Comparison of ENCODE assay signal across 16 cellular contexts in the genomic region with DNA sequence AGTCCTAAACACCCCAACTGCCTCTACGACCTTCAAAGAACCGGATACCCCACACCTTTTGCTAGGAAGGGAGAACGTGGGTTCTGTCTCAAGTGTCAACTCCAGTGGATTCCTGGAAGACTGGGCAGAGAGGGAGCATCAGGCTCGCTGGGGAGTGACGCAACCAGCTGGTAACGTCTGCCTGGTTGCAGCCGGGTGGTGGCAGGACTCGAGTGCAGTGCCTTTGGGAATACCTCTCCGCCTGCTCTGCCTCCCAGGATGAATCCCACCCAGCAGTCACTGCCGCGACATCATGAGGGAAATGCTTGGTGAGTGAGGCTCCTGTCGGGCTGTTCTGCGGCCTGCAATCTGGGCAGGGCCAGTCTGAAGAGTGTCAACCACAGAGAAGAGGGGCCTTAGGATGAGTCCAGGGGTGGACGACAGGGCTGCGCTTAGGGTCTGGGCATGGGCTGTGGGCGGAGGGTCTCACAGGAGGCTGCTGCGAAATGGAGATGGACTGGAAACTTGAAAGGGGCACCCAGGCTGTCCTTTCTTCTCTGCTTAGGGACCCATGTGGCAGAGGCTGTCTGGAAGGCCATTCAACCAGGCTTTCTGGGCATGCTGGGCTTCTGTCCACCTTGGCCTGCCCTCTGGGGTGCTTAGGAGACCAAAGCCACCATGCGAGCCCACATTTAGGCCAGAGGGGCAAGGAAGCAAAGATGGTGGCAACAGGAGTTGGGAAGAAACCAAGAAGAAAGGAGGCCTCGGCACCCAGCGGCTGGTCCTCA. TPM values are rescaled to one million over a fixed set of nuclear protein-coding genes. Genes with fewer than 3 reads are reported as not detected.
DNase-seq lines count a peak whose midpoint lies in the region; ATAC-seq and TF ChIP-seq lines count a peak whose summit lies in the region.
"Had no signal": no experiment of that assay in that cellular context is flagged by ENCODE, and none has a peak within 500 bp of the region (broad histone marks: within the 10 kb centered on the region; RNA-seq: fewer than 3 reads in every experiment).

No MANE protein-coding gene starts in this region.

- in situ Hi-C loops in mammary epithelial cell (cut with MboI; ENCODE audit: low sequenced_read_pairs in 2 of 2): no loop called here

- H3K23ac ChIP-seq in trophoblast cell (ENCODE audit: low read length) (no peak overlapping the region), mesenchymal stem cell (ENCODE audit: low read length in 2 of 2) (no peak overlapping the region)

- H3K27ac ChIP-seq in breast epithelium (peak overlapping the region; percentile 45 to 75), mammary epithelial cell (ENCODE audit: insufficient read depth, low read depth, low read length) (no peak overlapping the region), trophoblast cell (ENCODE audit: low read depth, low read length) (no peak overlapping the region), uterus (peak overlapping the region; percentile 55 to 73), mesenchymal stem cell (ENCODE audit: low read length, poor library complexity, severe bottlenecking) (no peak overlapping the region)
- H3K27ac ChIP-seq: A549 had no signal

- H3K9ac ChIP-seq in mammary epithelial cell (ENCODE audit: insufficient read depth, low read length) (no peak overlapping the region), trophoblast cell (ENCODE audit: low read length) (no peak overlapping the region), mesenchymal stem cell (ENCODE audit: low read length) (no peak overlapping the region)

- H4K8ac ChIP-seq in trophoblast cell (ENCODE audit: low read depth, low read length) (no peak overlapping the region), mesenchymal stem cell (ENCODE audit: low read length) (no peak overlapping the region)

- 87% methylated on average over 10 of the region's 20 CpGs for WGBS in mammary epithelial cell (ENCODE audit: low coverage, missing lambda C conversion rate)
- no CpG with 5 or more reads among the region's 20 CpGs for WGBS in trophoblast cell (ENCODE audit: extremely low coverage, insufficient coverage, insufficient read length)
- WGBS in mesenchymal stem cell: 93% methylated on average over 20 of the region's 20 CpGs

- H2BK12ac ChIP-seq in trophoblast cell (ENCODE audit: low read length): no peak overlapping the region
- H2BK12ac ChIP-seq in mesenchymal stem cell (ENCODE audit: low read length in 2 of 2): peak overlapping the region in 1 of 2 experiments; percentile 23

- H4K12ac ChIP-seq in trophoblast cell (ENCODE audit: low read depth, low read length): no peak overlapping the region

- H3K9me3 ChIP-seq in breast epithelium (no peaks in the 10 kb centered on the region), mammary epithelial cell (replicated peaks; ENCODE audit: insufficient read depth, low read length) (no peaks in the 10 kb centered on the region), trophoblast cell (ENCODE audit: insufficient read depth, low read depth, low read length) (peaks cover 5% of the 10 kb centered on the region), uterus (no peaks in the 10 kb centered on the region), mesenchymal stem cell (ENCODE audit: control insufficient read depth, low read length) (no peaks in the 10 kb centered on the region)
- H3K9me3 ChIP-seq: A549 had no signal

- no peak overlapping the region for H2BK15ac ChIP-seq in mesenchymal stem cell (ENCODE audit: low read depth, poor library complexity, severe bottlenecking)

- H2AK5ac ChIP-seq in trophoblast cell (ENCODE audit: low read length) (no peak overlapping the region), mesenchymal stem cell (ENCODE audit: low read length, severe bottlenecking) (no peak overlapping the region)

- no peak overlapping the region for H3K18ac ChIP-seq in trophoblast cell (ENCODE audit: low read length)
- no peak overlapping the region for H3K18ac ChIP-seq in mesenchymal stem cell (ENCODE audit: low read depth in 1 of 2, low read length in 2 of 2)

- no peak for DNase-seq in breast epithelium (ENCODE audit: low spot score in 2 of 2)
- DNase-seq in mammary epithelial cell: no peak
- peak; percentile 63 for DNase-seq in left cardiac atrium
- no peak for DNase-seq in trophoblast cell
- DNase-seq in uterus: no peak
- DNase-seq in NCI-H82 (lab: John Stamatoyannopoulos, UW): no peak
- DNase-seq in mesenchymal stem cell: no peak
- DNase-seq: activated CD8-positive, alpha-beta memory T cell treated with anti-CD3 and anti-CD28 coated beads, Interleukin-2, amount 10 ng/mL, durations not matched to agents 7 days and 5 days; activated naive CD4-positive, alpha-beta T cell treated with Interleukin-2 at 50 U/mL for 16 hours; erythroblast; midbrain; stimulated activated CD4-positive, alpha-beta T cell treated with anti-CD3 and anti-CD28 coated beads, Interleukin-4, amount 100 ng/mL, for 1 hour had no signal

- H2BK5ac ChIP-seq in trophoblast cell (ENCODE audit: low read depth, low read length, poor library complexity) (no peak overlapping the region), mesenchymal stem cell (ENCODE audit: low read depth, low read length, poor library complexity, severe bottlenecking) (no peak overlapping the region)

- no peak overlapping the region for H2BK120ac ChIP-seq in trophoblast cell (ENCODE audit: insufficient read depth, low read length, poor library complexity)
- no peak overlapping the region for H2BK120ac ChIP-seq in mesenchymal stem cell (ENCODE audit: low read depth, low read length)

- no TSS peak for BruUV-seq in mammary epithelial cell (replicated peaks; lab: Mats Ljungman, UMichigan)

- ATAC-seq in left cardiac atrium (no peak), GM18502 (IDR thresholded peaks at IDR 0.05; ENCODE audit: poor library complexity, unreplicated experiment) (no peak)
- ATAC-seq: A549; activated CD8-positive, alpha-beta memory T cell treated with anti-CD3 and anti-CD28 coated beads, Interleukin-2, amount 10 ng/mL, durations not matched to agents 7 days and 5 days; SK-N-SH treated with all-trans-retinoic acid at 6 μM for 48 hours had no signal

- peak overlapping the region; percentile 0 for H4K91ac ChIP-seq in trophoblast cell (ENCODE audit: low read depth, low read length)
- H4K91ac ChIP-seq in mesenchymal stem cell (ENCODE audit: low read length): no peak overlapping the region

- H3K14ac ChIP-seq in trophoblast cell (ENCODE audit: low read length) (no peak overlapping the region), mesenchymal stem cell (ENCODE audit: low read length in 2 of 2) (no peak overlapping the region)

- H3K4me3 ChIP-seq in breast epithelium (no peak overlapping the region), mammary epithelial cell (replicated peaks in 1 of 3; ENCODE audit: insufficient read depth in 1 of 3, low read depth in 2 of 3, low read length in 3 of 3) (no peak overlapping the region), trophoblast cell (ENCODE audit: low read depth, low read length) (no peak overlapping the region), uterus (no peak overlapping the region), mesenchymal stem cell (ENCODE audit: insufficient read depth in 1 of 2, low read depth in 1 of 2, low read length in 2 of 2) (no peak overlapping the region)
- H3K4me3 ChIP-seq: A549 had no signal

- no peaks in the 10 kb centered on the region for H3K79me2 ChIP-seq in mammary epithelial cell (ENCODE audit: insufficient read depth, low read length)
- H3K79me2 ChIP-seq in trophoblast cell (ENCODE audit: control insufficient read depth, insufficient read depth, low read length, poor library complexity): peaks cover 4% of the 10 kb centered on the region

- H4K20me1 ChIP-seq in mammary epithelial cell (ENCODE audit: insufficient read depth, low read length): no peaks in the 10 kb centered on the region

- H3K27me3 ChIP-seq in breast epithelium (no peaks in the 10 kb centered on the region), mammary epithelial cell (ENCODE audit: insufficient read depth, low read length) (peaks cover 4% of the 10 kb centered on the region), trophoblast cell (ENCODE audit: insufficient read depth, low read length) (no peaks in the 10 kb centered on the region), uterus (no peaks in the 10 kb centered on the region), mesenchymal stem cell (ENCODE audit: control insufficient read depth in 1 of 2, insufficient read depth in 1 of 2, low read length in 2 of 2) (peaks cover 8 to 10% of the 10 kb centered on the region in 2 experiments)

- intact Hi-C loops in breast epithelium (cut with DNase I; ENCODE audit: low total_unique reads) (no loop called here), mammary epithelial cell (cut with micrococcal nuclease) (no loop called here), left cardiac atrium (cut with DNase I) (loop anchor here in 1 of 2 donors (10.0 kb wide), 1 partner anchor 144 kb away; no protein-coding TSS in a partner anchor), uterus (cut with DNase I; ENCODE audit: low total_unique reads) (no loop called here)

- CTCF ChIA-PET in mammary epithelial cell (lab: Charles Lee; ENCODE audit: low non-redundant PET): no interaction called here

- no peak overlapping the region for H3K4me2 ChIP-seq in mammary epithelial cell (ENCODE audit: insufficient read depth, low read depth, low read length)
- no peak overlapping the region for H3K4me2 ChIP-seq in trophoblast cell (ENCODE audit: low read length)
- no peak overlapping the region for H3K4me2 ChIP-seq in mesenchymal stem cell (ENCODE audit: low read length, poor library complexity, severe bottlenecking)
- H3K4me2 ChIP-seq: A549 had no signal

- dilution Hi-C loops in mammary epithelial cell (cut with HindIII; ENCODE audit: low sequenced_read_pairs): no loop called here

- no peak for TF ChIP-seq CTCF in breast epithelium (IDR thresholded peaks at IDR 0.05)
- TF ChIP-seq CTCF in mammary epithelial cell (conservative IDR thresholded peaks at IDR 0.05 in 1 of 2, IDR thresholded peaks at IDR 0.05 in 1 of 2; ENCODE audit: extremely low read depth in 1 of 2, insufficient read depth in 1 of 2, low read depth in 1 of 2, low read length in 2 of 2): no peak
- no peak for TF ChIP-seq CTCF in uterus (IDR thresholded peaks at IDR 0.05)

- H3K36me3 ChIP-seq in breast epithelium (no peaks in the 10 kb centered on the region), mammary epithelial cell (ENCODE audit: insufficient read depth, low read length) (no peaks in the 10 kb centered on the region), trophoblast cell (ENCODE audit: control insufficient read depth in 1 of 2, insufficient read depth in 2 of 2, low read length in 2 of 2) (peaks cover 0 to 2% of the 10 kb centered on the region in 2 experiments), uterus (no peaks in the 10 kb centered on the region), mesenchymal stem cell (ENCODE audit: control insufficient read depth in 1 of 2, insufficient read depth in 2 of 2, low read depth in 1 of 2, low read length in 2 of 2) (peaks cover 0 to 33% of the 10 kb centered on the region in 2 experiments)

- H2AFZ ChIP-seq in mammary epithelial cell (ENCODE audit: low read depth, low read length) (no peak overlapping the region), trophoblast cell (ENCODE audit: insufficient read depth, low read length, poor library complexity) (no peak overlapping the region), mesenchymal stem cell (ENCODE audit: low read depth, low read length) (no peak overlapping the region)

- H3K4ac ChIP-seq in trophoblast cell (ENCODE audit: low read depth, low read length) (no peak overlapping the region), mesenchymal stem cell (ENCODE audit: low read depth in 1 of 2, low read length in 2 of 2) (no peak overlapping the region)

- H3K4me1 ChIP-seq in breast epithelium (peaks cover 0 to 6% of the 10 kb centered on the region in 2 donors), mammary epithelial cell (ENCODE audit: insufficient read depth, low read length) (peaks cover 8% of the 10 kb centered on the region), trophoblast cell (ENCODE audit: control insufficient read depth in 1 of 2, insufficient read depth in 2 of 2, low read length in 2 of 2) (peaks cover 31 to 36% of the 10 kb centered on the region in 2 experiments), uterus (peaks cover 0 to 41% of the 10 kb centered on the region in 2 donors), mesenchymal stem cell (ENCODE audit: control insufficient read depth, insufficient read depth, low read depth, low read length) (peaks cover 23% of the 10 kb centered on the region)
- H3K4me1 ChIP-seq: A549 had no signal

- TF ChIP-seq POLR2A in breast epithelium (IDR thresholded peaks at IDR 0.05) (no peak), uterus (IDR thresholded peaks at IDR 0.05) (no peak)

- H3K79me1 ChIP-seq in trophoblast cell (ENCODE audit: low read length) (peaks cover 18% of the 10 kb centered on the region), mesenchymal stem cell (replicated peaks; ENCODE audit: low read length, poor library complexity, severe bottlenecking) (peaks cover 10% of the 10 kb centered on the region)

RNA-seq across cellular contexts. Expression of gene GPR17, which starts 12.9 kb away (rescaled TPM):
- total RNA-seq in breast epithelium (not detected), mammary epithelial cell (not detected), left cardiac atrium (under 1 TPM in 1 of 2 donors, not detected in 1; 0.24 TPM), uterus (under 1 TPM in 1 of 4 donors, not detected in 3; 0.41 TPM)
- polyA plus RNA-seq in mammary epithelial cell: not detected
- polyA minus RNA-seq in mammary epithelial cell: not detected
- polyA plus RNA-seq in trophoblast cell (2013): 0.25 and 0.33 TPM in 2 replicates
- not detected for polyA plus RNA-seq in mesenchymal stem cell (2013, experiment 1 of 2)
- polyA plus RNA-seq in mesenchymal stem cell (2013, experiment 2 of 2): not detected
- total RNA-seq: activated CD8-positive, alpha-beta memory T cell treated with anti-CD3 and anti-CD28 coated beads, Interleukin-2, amount 10 ng/mL, durations not matched to agents 7 days and 5 days; pulmonary artery endothelial cell had no signal
- polyA plus RNA-seq: A549 had no signal

RNA-seq across cellular contexts. Expression of gene LIMS2, which starts 16.5 kb away (rescaled TPM):
- total RNA-seq in breast epithelium (10 to 100 TPM in 2 of 3 donors, 1 to 10 TPM in 1; 9.5 to 27.9 (median 19.4) TPM), mammary epithelial cell (1 to 10 TPM in 1 of 2 donors, under 1 TPM in 1; 0.42 to 8.0 TPM), left cardiac atrium (100 to 1,000 TPM; 157 to 204 TPM), uterus (100 to 1,000 TPM in 1 of 4 donors, 10 to 100 TPM in 3; 15.8 to 298 (median 66.2) TPM)
- 0.10 TPM for polyA plus RNA-seq in mammary epithelial cell
- not detected for polyA minus RNA-seq in mammary epithelial cell
- polyA plus RNA-seq in trophoblast cell (2013): 14.6 and 16.2 TPM in 2 replicates
- polyA plus RNA-seq in mesenchymal stem cell (2013, experiment 1 of 2): 37.6 TPM
- 36.4 TPM for polyA plus RNA-seq in mesenchymal stem cell (2013, experiment 2 of 2)

RNA-seq across cellular contexts. Expression of gene SFT2D3, which starts 42.5 kb away (rescaled TPM):
- total RNA-seq in breast epithelium (10 to 100 TPM in 2 of 3 donors, 1 to 10 TPM in 1; 9.8 to 12.3 (median 10.9) TPM), mammary epithelial cell (1 to 10 TPM; 3.2 to 9.2 TPM), left cardiac atrium (1 to 10 TPM; 3.3 to 4.7 TPM), uterus (10 to 100 TPM in 2 of 4 donors, 1 to 10 TPM in 2; 5.9 to 27.2 (median 11.1) TPM)
- 2.1 TPM for polyA plus RNA-seq in mammary epithelial cell
- polyA minus RNA-seq in mammary epithelial cell: 0.16 TPM
- polyA plus RNA-seq in trophoblast cell (2013): 5.4 and 6.1 TPM in 2 replicates
- 4.5 TPM for polyA plus RNA-seq in mesenchymal stem cell (2013, experiment 1 of 2)
- 4.7 TPM for polyA plus RNA-seq in mesenchymal stem cell (2013, experiment 2 of 2)

Comparison
In these comparisons a context has a peak if more than half of its experiments do, and no peak if none do; other contexts are left out.
1. H3K27ac ChIP-seq: peak in breast epithelium (2 of 2) and uterus (2 of 2); none in mammary epithelial cell (single experiment), trophoblast cell (single experiment) and mesenchymal stem cell (single experiment).